17 cellular contexts compared by ENCODE assay signal in the genomic region with DNA sequence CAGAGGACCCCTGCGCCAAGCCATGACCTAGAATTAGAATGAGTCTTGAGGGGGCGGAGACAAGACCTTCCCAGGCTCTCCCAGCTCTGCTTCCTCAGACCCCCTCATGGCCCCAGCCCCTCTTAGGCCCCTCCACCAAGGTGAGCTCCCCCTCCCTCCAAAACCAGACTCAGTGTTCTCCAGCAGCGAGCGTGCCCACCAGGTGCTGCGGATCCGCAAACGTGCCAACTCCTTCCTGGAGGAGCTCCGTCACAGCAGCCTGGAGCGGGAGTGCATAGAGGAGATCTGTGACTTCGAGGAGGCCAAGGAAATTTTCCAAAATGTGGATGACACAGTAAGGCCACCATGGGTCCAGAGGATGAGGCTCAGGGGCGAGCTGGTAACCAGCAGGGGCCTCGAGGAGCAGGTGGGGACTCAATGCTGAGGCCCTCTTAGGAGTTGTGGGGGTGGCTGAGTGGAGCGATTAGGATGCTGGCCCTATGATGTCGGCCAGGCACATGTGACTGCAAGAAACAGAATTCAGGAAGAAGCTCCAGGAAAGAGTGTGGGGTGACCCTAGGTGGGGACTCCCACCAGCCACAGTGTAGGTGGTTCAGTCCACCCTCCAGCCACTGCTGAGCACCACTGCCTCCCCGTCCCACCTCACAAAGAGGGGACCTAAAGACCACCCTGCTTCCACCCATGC. TPM values are rescaled to one million over a fixed set of nuclear protein-coding genes. Genes with fewer than 3 reads are reported as not detected.
DNase-seq lines count a peak whose midpoint lies in the region; ATAC-seq, FAIRE-seq and TF ChIP-seq lines count a peak whose summit lies in the region.
"Had no signal": no experiment of that assay in that cellular context is flagged by ENCODE, and none has a peak within 500 bp of the region (broad histone marks: within the 10 kb centered on the region; RNA-seq: fewer than 3 reads in every experiment).

No MANE protein-coding gene starts in this region.

- FAIRE-seq in HepG2 (lab: Jason Lieb, UNC) = no peak

- H3K36me3 Mint-ChIP-seq in nephron (ENCODE audit: low read depth) = no peaks in the 10 kb centered on the region
- H3K36me3 Mint-ChIP-seq: CD4-positive, CD25-positive, alpha-beta regulatory T cell had no signal

- POLR2A ChIA-PET in HepG2 (lab: Yijun Ruan, JAX) = interaction anchor here (1.3 to 8.1 kb wide), 5 partner anchors 10 to 57 kb away, joined by 3 to 229 read pairs (median 48); no protein-coding TSS in a partner anchor

- 97% methylated on average over 14 of the region's 15 CpGs for WGBS in HepG2 (ENCODE audit: low lambda C conversion rate)
- no CpG with 5 or more reads among the region's 15 CpGs for WGBS in right lobe of liver (ENCODE audit: insufficient coverage, low coverage, low lambda C conversion rate, missing lambda C conversion rate)

- H3K79me2 ChIP-seq in HepG2 (ENCODE audit: insufficient read depth, low read length) = peaks cover 47% of the 10 kb centered on the region

- H3K27me3 Mint-ChIP-seq in nephron (ENCODE audit: low read depth) = peaks cover 71% of the 10 kb centered on the region

- 0 out of 2 replicates have a peak overlapping the region, but pooled peaks have one; percentile 97 for H3K9ac ChIP-seq in HepG2 (ENCODE audit: insufficient read depth, low read depth, low read length)

- H4K20me1 ChIP-seq in HepG2 (ENCODE audit: insufficient read depth, low read length) = no peaks in the 10 kb centered on the region

- H3K9me3 ChIP-seq in HepG2 (ENCODE audit: low read length) (no peaks in the 10 kb centered on the region), right lobe of liver (no peaks in the 10 kb centered on the region), Peyer's patch (no peaks in the 10 kb centered on the region)
- H3K9me3 ChIP-seq: HAP-1 had no signal

- CTCF ChIA-PET in HepG2 (lab: Yijun Ruan, JAX; ENCODE audit: low intra/inter-chr PET ratio, low total read pairs) = interaction anchor here (1.2 kb wide), 1 partner anchor 58 kb away, joined by 3 read pairs; no protein-coding TSS in a partner anchor

- no TSS peak for BruUV-seq in HepG2 (replicated peaks; lab: Mats Ljungman, UMichigan)

- no peaks in the 10 kb centered on the region for H3K9me3 Mint-ChIP-seq in nephron
- H3K9me3 Mint-ChIP-seq: CD4-positive, CD25-positive, alpha-beta regulatory T cell had no signal

- peaks cover 58% of the 10 kb centered on the region for H3K4me1 ChIP-seq in HepG2 (ENCODE audit: insufficient read depth, low read length)
- H3K4me1 ChIP-seq in right lobe of liver = peaks cover 0 to 27% (median 6%) of the 10 kb centered on the region in 4 donors
- H3K4me1 ChIP-seq in Peyer's patch = peaks cover 0 to 20% (median 12%) of the 10 kb centered on the region in 4 donors

- ATAC-seq in HepG2 (no peak), right lobe of liver (no peak), HG03439 (IDR thresholded peaks at IDR 0.05; ENCODE audit: unreplicated experiment) (no peak), GM21528 (IDR thresholded peaks at IDR 0.05; ENCODE audit: low FRiP score, unreplicated experiment) (no peak), HG03565 (IDR thresholded peaks at IDR 0.05; ENCODE audit: unreplicated experiment) (no peak)

- in situ Hi-C loops in HepG2 (cut with HindIII; ENCODE audit: extremely low pct_ligation_motif_present, low pct_unique_long_range_greater_than_20kb) = no loop called here

- H3K27ac Mint-ChIP-seq in nephron = no peak overlapping the region
- H3K27ac Mint-ChIP-seq: CD4-positive, CD25-positive, alpha-beta regulatory T cell had no signal

- H3K27me3 ChIP-seq in HepG2 (ENCODE audit: control insufficient read depth in 1 of 2, insufficient read depth in 2 of 2, low read length in 2 of 2) (no peaks in the 10 kb centered on the region), right lobe of liver (no peaks in the 10 kb centered on the region), Peyer's patch (peaks cover 0 to 11% of the 10 kb centered on the region in 2 donors)

- DNase-seq in HepG2 (ENCODE audit: low spot score) = no peak
- no peak for DNase-seq in right lobe of liver
- peak in 2 of 3 donors; percentile 6 to 34 for DNase-seq in Peyer's patch
- DNase-seq: Calu3; CD4-positive, CD25-positive, alpha-beta regulatory T cell; KBM-7; NCI-H1436; NCI-H2029; NCI-H2171; NCI-H510A; Right ventricle myocardium superior had no signal

- H3K27ac ChIP-seq in HepG2 (ENCODE audit: extremely low read length, insufficient read depth, low read length) (peak overlapping the region; percentile 5), right lobe of liver (no peak overlapping the region), Peyer's patch (no peak overlapping the region)
- H3K27ac ChIP-seq: SK-N-MC had no signal

- no peak for TF ChIP-seq EP300 in HepG2 (IDR thresholded peaks at IDR 0.05; ENCODE audit: low read depth in 2 of 2, low read length in 2 of 2)
- TF ChIP-seq EP300 in HepG2 (CRISPR knock-in tag; IDR thresholded peaks at IDR 0.05; ENCODE audit: borderline replicate concordance) = no peak

- TF ChIP-seq CTCF in HepG2 (CRISPR knock-in tag; IDR thresholded peaks at IDR 0.05) (no peak), right lobe of liver (IDR thresholded peaks at IDR 0.05) (no peak), Peyer's patch (IDR thresholded peaks at IDR 0.05) (no peak), nephron (IDR thresholded peaks at IDR 0.05; ENCODE audit: unreplicated experiment in 3 of 3) (no peak)

- peaks cover 22 to 41% of the 10 kb centered on the region in 2 experiments for H3K36me3 ChIP-seq in HepG2 (replicated peaks in 1 of 2; ENCODE audit: control insufficient read depth in 1 of 2, insufficient read depth in 2 of 2, low read length in 2 of 2)
- H3K36me3 ChIP-seq in right lobe of liver = peaks cover 0 to 28% (median 9%) of the 10 kb centered on the region in 4 donors
- H3K36me3 ChIP-seq in Peyer's patch = no peaks in the 10 kb centered on the region
- H3K36me3 ChIP-seq: HAP-1 had no signal

- TF ChIP-seq POLR2A in HepG2 (IDR thresholded peaks at IDR 0.05; ENCODE audit: insufficient read depth in 1 of 2, low read depth in 2 of 2, low read length in 2 of 2) (peak in 1 of 2 experiments; percentile 41; a peak in 1 of 4 replicates), right lobe of liver (IDR thresholded peaks at IDR 0.05) (no peak), Peyer's patch (IDR thresholded peaks at IDR 0.05) (no peak)

- H3K4me3 ChIP-seq in HepG2 (replicated peaks in 1 of 3; ENCODE audit: insufficient read depth in 1 of 3, low read depth in 2 of 3, low read length in 3 of 3) (no peak overlapping the region; a peak in 1 of 6 replicates), right lobe of liver (no peak overlapping the region), Peyer's patch (no peak overlapping the region)
- H3K4me3 ChIP-seq: HAP-1, SK-N-MC had no signal

- H3K4me3 Mint-ChIP-seq in nephron = peak overlapping the region in 2 of 3 experiments; percentile 45 to 58

- H3K4me1 Mint-ChIP-seq in nephron = peaks cover 30% of the 10 kb centered on the region

- intact Hi-C loops in HepG2 (cut with micrococcal nuclease; ENCODE audit: unreplicated experiment) (no loop called here), right lobe of liver (cut with DNase I) (no loop called here)

- TF ChIP-seq RAD21 in HepG2 (CRISPR knock-in tag; IDR thresholded peaks at IDR 0.05) = no peak

- H2AFZ ChIP-seq in HepG2 (ENCODE audit: low read length) = no peak overlapping the region

- peak overlapping the region; percentile 94; the same call in 1 of the 2 replicates for H3K4me2 ChIP-seq in HepG2 (ENCODE audit: low read depth, low read length)

RNA-seq across cellular contexts. Expression of a gene that starts 3.0 kb away (rescaled TPM):
- total RNA-seq in HepG2 (2016; rRNA removed; fragmentation: Illumina TruSeq; extraction: Trizol) (52.1 and 134 TPM in 2 replicates), right lobe of liver (100 to 1,000 TPM; 224 to 447 (median 319) TPM), Peyer's patch (1 to 10 TPM in 3 of 4 donors, not detected in 1; 1.3 to 6.3 (median 1.6) TPM)
- total RNA-seq in HepG2 (2016; cell fraction: cytosol; rRNA removed; fragmentation: Illumina TruSeq; extraction: Trizol; ENCODE audit: low read depth) = 19.2 and 23.2 TPM in 2 replicates
- 49.9 and 134 TPM in 2 replicates for total RNA-seq in HepG2 (2016; cell fraction: insoluble cytoplasmic fraction; rRNA removed; fragmentation: Illumina TruSeq; extraction: Trizol)
- 37.4 and 38.6 TPM in 2 replicates for total RNA-seq in HepG2 (2016; cell fraction: membrane; rRNA removed; fragmentation: Illumina TruSeq; extraction: Trizol)
- 166 and 178 TPM in 2 replicates for total RNA-seq in HepG2 (2016; cell fraction: nucleus; rRNA removed; fragmentation: Illumina TruSeq; extraction: Trizol)
- 185 and 266 TPM in 2 replicates for polyA plus RNA-seq in HepG2 (2011; rRNA removed)
- 113 and 166 TPM in 2 replicates for polyA plus RNA-seq in HepG2 (2011; cell fraction: cytosol; rRNA removed)
- 1,267 and 1,304 TPM in 2 replicates for polyA plus RNA-seq in HepG2 (2011; cell fraction: nucleus; rRNA removed)
- 232 and 321 TPM in 2 replicates for polyA plus RNA-seq in HepG2 (2012)
- polyA plus RNA-seq in HepG2 (2016; cell fraction: cytosol; fragmentation: Illumina TruSeq; extraction: Trizol; ENCODE audit: low read depth) = 17.2 and 19.9 TPM in 2 replicates
- 48.9 and 49.8 TPM in 2 replicates for polyA plus RNA-seq in HepG2 (2016; cell fraction: insoluble cytoplasmic fraction; fragmentation: Illumina TruSeq; extraction: Trizol; ENCODE audit: low read depth)
- polyA plus RNA-seq in HepG2 (2016; cell fraction: membrane; fragmentation: Illumina TruSeq; extraction: Trizol; ENCODE audit: low read depth) = 22.9 and 24.9 TPM in 2 replicates
- polyA plus RNA-seq in HepG2 (2016; cell fraction: nucleus; fragmentation: Illumina TruSeq; extraction: Trizol; ENCODE audit: insufficient read depth, low read depth) = 354 and 380 TPM in 2 replicates
- 241 TPM in 1 of 2 replicates, not detected in the other for polyA minus RNA-seq in HepG2 (2011; rRNA and poly(A)+ RNA removed; ENCODE audit: low replicate concordance)
- polyA minus RNA-seq in HepG2 (2011; cell fraction: cytosol; rRNA and poly(A)+ RNA removed) = 64.7 and 65.5 TPM in 2 replicates
- 172 and 188 TPM in 2 replicates for polyA minus RNA-seq in HepG2 (2011; cell fraction: nucleus; rRNA and poly(A)+ RNA removed)
- total RNA-seq: CD4-positive, CD25-positive, alpha-beta regulatory T cell; Right ventricle myocardium superior had no signal

RNA-seq across cellular contexts. Expression of a gene that starts 33.5 kb away (rescaled TPM):
- total RNA-seq in HepG2 (2016; rRNA removed; fragmentation: Illumina TruSeq; extraction: Trizol) (37.2 and 56.1 TPM in 2 replicates), right lobe of liver (10 to 100 TPM; 28.6 to 45.1 (median 39.8) TPM), Peyer's patch (10 to 100 TPM; 38.8 to 70.2 (median 52.0) TPM)
- 12.9 and 13.4 TPM in 2 replicates for total RNA-seq in HepG2 (2016; cell fraction: cytosol; rRNA removed; fragmentation: Illumina TruSeq; extraction: Trizol; ENCODE audit: low read depth)
- 35.8 and 54.1 TPM in 2 replicates for total RNA-seq in HepG2 (2016; cell fraction: insoluble cytoplasmic fraction; rRNA removed; fragmentation: Illumina TruSeq; extraction: Trizol)
- 28.2 and 32.6 TPM in 2 replicates for total RNA-seq in HepG2 (2016; cell fraction: membrane; rRNA removed; fragmentation: Illumina TruSeq; extraction: Trizol)
- 37.4 and 42.1 TPM in 2 replicates for total RNA-seq in HepG2 (2016; cell fraction: nucleus; rRNA removed; fragmentation: Illumina TruSeq; extraction: Trizol)
- polyA plus RNA-seq in HepG2 (2011; rRNA removed) = 11.2 and 12.2 TPM in 2 replicates
- 5.1 and 7.6 TPM in 2 replicates for polyA plus RNA-seq in HepG2 (2011; cell fraction: cytosol; rRNA removed)
- 18.1 and 21.8 TPM in 2 replicates for polyA plus RNA-seq in HepG2 (2011; cell fraction: nucleus; rRNA removed)
- polyA plus RNA-seq in HepG2 (2012) = 11.5 and 11.7 TPM in 2 replicates
- polyA plus RNA-seq in HepG2 (2016; cell fraction: cytosol; fragmentation: Illumina TruSeq; extraction: Trizol; ENCODE audit: low read depth) = 0.44 and 0.68 TPM in 2 replicates
- polyA plus RNA-seq in HepG2 (2016; cell fraction: insoluble cytoplasmic fraction; fragmentation: Illumina TruSeq; extraction: Trizol; ENCODE audit: low read depth) = 14.1 and 15.7 TPM in 2 replicates
- 3.3 and 3.5 TPM in 2 replicates for polyA plus RNA-seq in HepG2 (2016; cell fraction: membrane; fragmentation: Illumina TruSeq; extraction: Trizol; ENCODE audit: low read depth)
- 28.7 and 30.7 TPM in 2 replicates for polyA plus RNA-seq in HepG2 (2016; cell fraction: nucleus; fragmentation: Illumina TruSeq; extraction: Trizol; ENCODE audit: insufficient read depth, low read depth)
- 20.5 and 26.7 TPM in 2 replicates for polyA minus RNA-seq in HepG2 (2011; rRNA and poly(A)+ RNA removed; ENCODE audit: low replicate concordance)
- polyA minus RNA-seq in HepG2 (2011; cell fraction: cytosol; rRNA and poly(A)+ RNA removed) = 43.5 and 45.0 TPM in 2 replicates
- 46.0 and 46.6 TPM in 2 replicates for polyA minus RNA-seq in HepG2 (2011; cell fraction: nucleus; rRNA and poly(A)+ RNA removed)

Comparison
In these comparisons a context has a peak if more than half of its experiments do, and no peak if none do; other contexts are left out.
1. DNase-seq: peak in Peyer's patch (2 of 3); none in HepG2 (single experiment) and right lobe of liver (0 of 3).